Comparison of ENCODE assay signal across 14 cellular contexts in the genomic region with DNA sequence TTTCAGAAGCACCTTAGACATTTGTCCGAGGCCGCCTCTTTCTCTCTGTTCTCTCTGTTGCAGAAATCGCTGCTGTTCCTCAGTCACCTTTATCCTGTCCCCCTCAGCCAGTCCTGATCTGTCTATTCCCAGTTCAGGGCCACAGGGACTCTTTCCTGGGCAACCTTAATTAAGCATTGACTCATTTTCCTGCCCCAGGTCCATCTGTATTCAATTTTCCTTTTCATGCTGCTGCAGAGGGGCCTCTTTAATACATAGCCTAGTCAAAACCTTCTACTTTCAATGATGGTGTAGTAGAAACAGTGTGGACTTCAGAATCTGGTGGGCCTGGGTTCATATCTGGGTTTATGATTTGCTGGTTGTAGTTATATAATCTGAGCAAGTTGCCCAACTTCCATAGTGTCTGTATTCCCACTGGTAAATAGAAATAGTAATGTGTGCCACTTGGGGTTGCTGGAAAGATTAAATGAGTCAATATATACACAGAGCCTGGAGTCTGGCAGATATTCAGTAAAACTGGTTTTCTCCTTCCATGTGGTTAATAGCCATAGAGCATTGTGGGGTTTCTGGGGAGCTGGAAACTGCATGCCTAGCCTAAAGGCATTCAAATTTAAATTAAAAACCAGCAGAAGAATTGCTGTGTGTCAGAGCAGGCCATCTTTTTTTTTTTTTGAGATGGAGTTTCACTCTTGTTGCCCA. TPM values are rescaled to one million over a fixed set of nuclear protein-coding genes. Genes with fewer than 3 reads are reported as not detected.
DNase-seq lines count a peak whose midpoint lies in the region; ATAC-seq, FAIRE-seq and TF ChIP-seq lines count a peak whose summit lies in the region.
"Had no signal": no experiment of that assay in that cellular context is flagged by ENCODE, and none has a peak within 500 bp of the region (broad histone marks: within the 10 kb centered on the region; RNA-seq: fewer than 3 reads in every experiment).

No MANE protein-coding gene starts in this region.

- H3K9ac ChIP-seq in endodermal cell (ENCODE audit: extremely low read depth, low read length, poor library complexity, severe bottlenecking) (no peak overlapping the region), mesenchymal stem cell (ENCODE audit: low read length) (no peak overlapping the region)

- no peak overlapping the region for H2BK12ac ChIP-seq in mesenchymal stem cell (ENCODE audit: low read length in 2 of 2)

- H2AFZ ChIP-seq in mesenchymal stem cell (ENCODE audit: low read depth, low read length), result no peak overlapping the region

- H3K9me3 ChIP-seq in body of pancreas (no peaks in the 10 kb centered on the region), pancreas (no peaks in the 10 kb centered on the region), endodermal cell (ENCODE audit: control insufficient read depth, low read length) (no peaks in the 10 kb centered on the region), mesenchymal stem cell (ENCODE audit: control insufficient read depth, low read length) (no peaks in the 10 kb centered on the region)
- H3K9me3 ChIP-seq: A549, right atrium auricular region, thyroid gland had no signal

- TF ChIP-seq CTCF in body of pancreas (IDR thresholded peaks at IDR 0.05) (no peak), pancreas (IDR thresholded peaks at IDR 0.05) (no peak), endodermal cell (conservative IDR thresholded peaks at IDR 0.05) (no peak)

- H3K27me3 ChIP-seq in body of pancreas (no peaks in the 10 kb centered on the region), pancreas (no peaks in the 10 kb centered on the region), endodermal cell (ENCODE audit: control insufficient read depth, insufficient read depth, low read length, poor library complexity, severe bottlenecking) (no peaks in the 10 kb centered on the region), mesenchymal stem cell (ENCODE audit: control insufficient read depth in 1 of 2, insufficient read depth in 1 of 2, low read length in 2 of 2) (peaks cover 0 to 25% of the 10 kb centered on the region in 2 experiments)
- H3K27me3 ChIP-seq: right atrium auricular region, thyroid gland had no signal

- peak overlapping the region; percentile 35 for H3K27ac Mint-ChIP-seq in T-helper 2 cell treated with Interferon-gamma antibody and Interleukin-4, amounts not matched to agents 5 μg/mL and 100 μg/mL, for 36 hours
- H3K27ac Mint-ChIP-seq in endodermal cell, result no peak overlapping the region

- no peak overlapping the region for H3K4ac ChIP-seq in mesenchymal stem cell (ENCODE audit: low read depth in 1 of 2, low read length in 2 of 2)

- no peak for DNase-seq in T-helper 2 cell treated with Interferon-gamma antibody and Interleukin-4, amounts not matched to agents 5 μg/mL and 100 μg/mL, for 36 hours (ENCODE audit: low spot score)
- DNase-seq in T-helper 2 cell, result no peak
- peak; percentile 57 for DNase-seq in NCI-H1048 (lab: John Stamatoyannopoulos, UW)
- DNase-seq in body of pancreas, result peak in 1 of 4 donors; percentile 16
- DNase-seq in pancreas, result no peak
- DNase-seq in endodermal cell, result no peak
- no peak for DNase-seq in mesenchymal stem cell
- DNase-seq: central memory CD4-positive, alpha-beta T cell; DMS79; T-helper 9 cell; thyroid gland had no signal

- no peak for TF ChIP-seq POLR2A in body of pancreas (IDR thresholded peaks at IDR 0.05)

- H3K23ac ChIP-seq in mesenchymal stem cell (ENCODE audit: low read length in 2 of 2), result no peak overlapping the region

- peaks cover 30% of the 10 kb centered on the region for H3K79me1 ChIP-seq in mesenchymal stem cell (replicated peaks; ENCODE audit: low read length, poor library complexity, severe bottlenecking)

- H2BK120ac ChIP-seq in mesenchymal stem cell (ENCODE audit: low read depth, low read length), result no peak overlapping the region

- H4K8ac ChIP-seq in mesenchymal stem cell (ENCODE audit: low read length), result no peak overlapping the region

- ATAC-seq in body of pancreas (no peak), pancreas (peak; percentile 7 to 28 (median 22)), GM19035 (IDR thresholded peaks at IDR 0.05; ENCODE audit: unreplicated experiment) (no peak)
- ATAC-seq: A549 had no signal

- 84% methylated on average over 3 of the region's 3 CpGs for WGBS in body of pancreas, 2 donors
- 76 to 80% methylated on average over 3 of the region's 3 CpGs for WGBS in pancreas, 2 donors
- 92 to 98% methylated on average over 3 of the region's 3 CpGs for whole genome bisulfite sequencing in endodermal cell (ENCODE audit: insufficient coverage in 1 of 2, insufficient read length in 1 of 2), 2 experiments
- 91% methylated on average over 3 of the region's 3 CpGs for WGBS in mesenchymal stem cell

- H3K4me3 ChIP-seq in body of pancreas, result no peak overlapping the region
- H3K4me3 ChIP-seq in pancreas, result peak overlapping the region in 1 of 4 donors; percentile 17
- H3K4me3 ChIP-seq in endodermal cell (ENCODE audit: low read length), result no peak overlapping the region
- H3K4me3 ChIP-seq in mesenchymal stem cell (ENCODE audit: insufficient read depth in 1 of 2, low read depth in 1 of 2, low read length in 2 of 2), result no peak overlapping the region
- H3K4me3 ChIP-seq: A549, right atrium auricular region, thyroid gland had no signal

- no peaks in the 10 kb centered on the region for H3K27me3 Mint-ChIP-seq in T-helper 2 cell treated with Interferon-gamma antibody and Interleukin-4, amounts not matched to agents 5 μg/mL and 100 μg/mL, for 36 hours (ENCODE audit: low read depth)
- no peaks in the 10 kb centered on the region for H3K27me3 Mint-ChIP-seq in endodermal cell (ENCODE audit: insufficient read depth)

- H3K9me3 Mint-ChIP-seq in T-helper 2 cell treated with Interferon-gamma antibody and Interleukin-4, amounts not matched to agents 5 μg/mL and 100 μg/mL, for 36 hours, result no peaks in the 10 kb centered on the region
- H3K9me3 Mint-ChIP-seq in endodermal cell, result no peaks in the 10 kb centered on the region

- peaks cover 75% of the 10 kb centered on the region for H3K4me1 Mint-ChIP-seq in T-helper 2 cell treated with Interferon-gamma antibody and Interleukin-4, amounts not matched to agents 5 μg/mL and 100 μg/mL, for 36 hours (ENCODE audit: low read depth)
- peaks cover 64% of the 10 kb centered on the region for H3K4me1 Mint-ChIP-seq in endodermal cell

- H3K4me1 ChIP-seq in body of pancreas, result peaks cover 88% of the 10 kb centered on the region
- peaks cover 23 to 68% (median 37%) of the 10 kb centered on the region in 3 donors for H3K4me1 ChIP-seq in pancreas
- peaks cover 7% of the 10 kb centered on the region for H3K4me1 ChIP-seq in endodermal cell (ENCODE audit: control insufficient read depth, insufficient read depth, low read length)
- H3K4me1 ChIP-seq in mesenchymal stem cell (ENCODE audit: control insufficient read depth, insufficient read depth, low read depth, low read length), result peaks cover 16% of the 10 kb centered on the region

- peak overlapping the region; percentile 93 for H3K4me3 Mint-ChIP-seq in T-helper 2 cell treated with Interferon-gamma antibody and Interleukin-4, amounts not matched to agents 5 μg/mL and 100 μg/mL, for 36 hours
- H3K4me3 Mint-ChIP-seq in endodermal cell, result no peak overlapping the region

- H2AK5ac ChIP-seq in mesenchymal stem cell (ENCODE audit: low read length, severe bottlenecking), result no peak overlapping the region

- H3K18ac ChIP-seq in mesenchymal stem cell (ENCODE audit: low read depth in 1 of 2, low read length in 2 of 2), result no peak overlapping the region

- H2BK15ac ChIP-seq in mesenchymal stem cell (ENCODE audit: low read depth, poor library complexity, severe bottlenecking), result no peak overlapping the region

- peak overlapping the region; percentile 17 to 97 (median 86) for H3K27ac ChIP-seq in body of pancreas
- H3K27ac ChIP-seq in pancreas, result peak overlapping the region; percentile 3 to 93 (median 36)
- no peak overlapping the region for H3K27ac ChIP-seq in endodermal cell (ENCODE audit: low read depth, low read length)
- no peak overlapping the region for H3K27ac ChIP-seq in mesenchymal stem cell (ENCODE audit: low read length, poor library complexity, severe bottlenecking)
- H3K27ac ChIP-seq: A549, right atrium auricular region, thyroid gland had no signal

- no peak overlapping the region for H2BK5ac ChIP-seq in mesenchymal stem cell (ENCODE audit: low read depth, low read length, poor library complexity, severe bottlenecking)

- FAIRE-seq in pancreas (lab: Jason Lieb, UNC), result no peak
- FAIRE-seq: A549 had no signal

- no peak overlapping the region for H4K91ac ChIP-seq in mesenchymal stem cell (ENCODE audit: low read length)

- H3K36me3 ChIP-seq in body of pancreas (replicated peaks in 1 of 2; ENCODE audit: insufficient read depth in 1 of 2, low read depth in 2 of 2) (no peaks in the 10 kb centered on the region), pancreas (no peaks in the 10 kb centered on the region), endodermal cell (ENCODE audit: control insufficient read depth, insufficient read depth, low read length) (peaks cover 7% of the 10 kb centered on the region), mesenchymal stem cell (ENCODE audit: control insufficient read depth in 1 of 2, insufficient read depth in 2 of 2, low read depth in 1 of 2, low read length in 2 of 2) (peaks cover 0 to 3% of the 10 kb centered on the region in 2 experiments)
- H3K36me3 ChIP-seq: right atrium auricular region, thyroid gland had no signal

- peaks cover 42% of the 10 kb centered on the region for H3K36me3 Mint-ChIP-seq in T-helper 2 cell treated with Interferon-gamma antibody and Interleukin-4, amounts not matched to agents 5 μg/mL and 100 μg/mL, for 36 hours (ENCODE audit: low read depth)
- peaks cover 13% of the 10 kb centered on the region for H3K36me3 Mint-ChIP-seq in endodermal cell (ENCODE audit: low read depth)

- no peak overlapping the region for H3K4me2 ChIP-seq in mesenchymal stem cell (ENCODE audit: low read length, poor library complexity, severe bottlenecking)
- H3K4me2 ChIP-seq: A549 had no signal

- intact Hi-C loops in body of pancreas (cut with DNase I) (no loop called here), pancreas (cut with DNase I) (no loop called here)

- no peak overlapping the region for H3K14ac ChIP-seq in mesenchymal stem cell (ENCODE audit: low read length in 2 of 2)

RNA-seq across cellular contexts. Expression of a gene that starts 4.5 kb away (rescaled TPM):
- 10 to 100 TPM; 35.6 to 37.6 TPM for total RNA-seq in body of pancreas
- 10 to 100 TPM; 14.5 to 26.1 (median 21.3) TPM for total RNA-seq in pancreas
- polyA plus RNA-seq in pancreas, result 10 to 100 TPM; 23.8 to 26.6 TPM
- total RNA-seq in endodermal cell, result 10 to 100 TPM; 56.5 to 78.3 TPM
- 21.7 TPM for polyA plus RNA-seq in endodermal cell (2013, experiment 1 of 2)
- 23.8 TPM for polyA plus RNA-seq in endodermal cell (2013, experiment 2 of 2)
- polyA plus RNA-seq in mesenchymal stem cell (2013, experiment 1 of 2), result 10.5 TPM
- polyA plus RNA-seq in mesenchymal stem cell (2013, experiment 2 of 2), result 10.5 TPM

Comparison
In these comparisons a context has a peak if more than half of its experiments do, and no peak if none do; other contexts are left out.
1. ATAC-seq: peak in pancreas (4 of 4); none in body of pancreas (single experiment) and GM19035 (single experiment).
2. H3K27ac ChIP-seq: peak in body of pancreas (4 of 4) and pancreas (4 of 4); none in endodermal cell (single experiment) and mesenchymal stem cell (single experiment).